Comparison of ENCODE assay signal across 8 cellular contexts in the genomic region with DNA sequence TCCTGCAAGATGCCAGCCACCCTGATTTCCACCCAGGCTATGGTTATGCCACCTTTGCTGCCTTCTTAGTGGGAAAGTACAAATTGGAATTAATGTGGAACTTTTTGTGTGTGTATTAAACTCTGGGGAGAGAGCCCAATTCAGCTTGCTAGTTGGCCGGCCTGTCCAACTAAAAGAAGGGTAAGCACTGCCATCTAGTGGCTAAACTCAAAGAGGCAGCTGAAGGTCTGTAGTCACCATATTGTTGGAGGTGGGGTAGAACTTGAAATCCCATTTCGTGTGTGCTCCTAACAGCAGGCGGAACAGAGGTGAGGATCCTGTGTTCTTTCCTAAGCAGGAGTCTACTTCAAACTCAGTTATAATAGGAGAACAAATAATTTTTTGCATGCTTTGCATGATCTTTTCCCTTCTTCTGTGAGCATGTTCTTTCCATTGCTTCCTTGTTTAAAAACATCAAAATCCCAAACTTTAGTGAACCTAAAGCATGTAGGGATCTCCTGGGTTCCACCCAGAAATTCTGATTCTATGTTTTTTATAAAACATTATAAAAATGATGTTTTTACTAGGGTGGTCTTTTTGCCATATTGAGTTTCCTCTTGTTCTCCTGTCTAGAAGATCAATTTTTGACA.
DNase-seq lines count a peak whose midpoint lies in the region; ATAC-seq and TF ChIP-seq lines count a peak whose summit lies in the region.

No MANE protein-coding gene starts in this region.

- peaks cover 25% of the 10 kb centered on the region for H3K4me1 Mint-ChIP-seq in activated CD4-positive, alpha-beta memory T cell treated with anti-CD3 and anti-CD28 coated beads for 36 hours (ENCODE audit: low read depth)

- peak overlapping the region; percentile 52 for H3K27ac Mint-ChIP-seq in activated CD4-positive, alpha-beta memory T cell treated with anti-CD3 and anti-CD28 coated beads for 36 hours

- POLR2A ChIA-PET in activated CD4-positive, alpha-beta memory T cell treated with anti-CD3 and anti-CD28 coated beads for 36 hours (lab: Charles Lee) = interaction anchor here (0.6 kb wide), 1 partner anchor 165 kb away, joined by 3 read pairs; no protein-coding TSS in a partner anchor

- 8 to 17% methylated on average over 3 of the region's 3 CpGs for WGBS in lung, 2 donors

- H3K9me3 ChIP-seq in lung (ENCODE audit: control insufficient read depth in 2 of 2, insufficient read depth in 1 of 2, low read length in 1 of 2) = peaks cover 0 to 3% of the 10 kb centered on the region in 2 donors

- peak; percentile 68 for DNase-seq in DMS79 (lab: John Stamatoyannopoulos, UW)
- DNase-seq in NCI-H748 treated with DMSO at 0.1 percent for 48 hours (lab: John Stamatoyannopoulos, UW) = peak; percentile 65
- peak; percentile 76 for DNase-seq in activated CD4-positive, alpha-beta memory T cell treated with anti-CD3 and anti-CD28 coated beads for 36 hours
- peak in 6 of 10 donors; percentile 59 to 81 (median 68) for DNase-seq in dorsolateral prefrontal cortex
- DNase-seq in lung (ENCODE audit: low spot score) = peak; percentile 71
- peak; percentile 38 to 45 for DNase-seq in stimulated activated CD8-positive, alpha-beta memory T cell treated with anti-CD3 and anti-CD28 coated beads, Interleukin-15, amount 100 ng/mL, for 48 hours (ENCODE audit: low read depth in 2 of 2)

- H3K4me1 ChIP-seq in lung (ENCODE audit: control insufficient read depth in 2 of 2, insufficient read depth in 2 of 2, low read length in 2 of 2) = no peaks in the 10 kb centered on the region

- CTCF ChIA-PET in activated CD4-positive, alpha-beta memory T cell treated with anti-CD3 and anti-CD28 coated beads for 36 hours (lab: Charles Lee) = interaction anchor here (0.6 to 3.8 kb wide), 25 partner anchors 8 to 397 kb away, joined by 3 to 28 read pairs (median 4); partner anchors contain the start of genes SC5D, SORL1 and SORL1-AS1

- H3K36me3 Mint-ChIP-seq in activated CD4-positive, alpha-beta memory T cell treated with anti-CD3 and anti-CD28 coated beads for 36 hours = peaks cover 59% of the 10 kb centered on the region

- peak overlapping the region in 52 of 59 donors; percentile 1 to 84 (median 62) for H3K27ac ChIP-seq in dorsolateral prefrontal cortex
- H3K27ac ChIP-seq in lung (ENCODE audit: low read depth in 1 of 2, low read length in 1 of 2) = no peak overlapping the region

- H3K27me3 ChIP-seq in dorsolateral prefrontal cortex = no peaks in the 10 kb centered on the region
- H3K27me3 ChIP-seq in lung (ENCODE audit: control insufficient read depth, insufficient read depth) = no peaks in the 10 kb centered on the region

- no peaks in the 10 kb centered on the region for H3K36me3 ChIP-seq in lung (ENCODE audit: control insufficient read depth in 2 of 2, insufficient read depth in 2 of 2, low read length in 2 of 2)

- no peaks in the 10 kb centered on the region for H3K9me3 Mint-ChIP-seq in activated CD4-positive, alpha-beta memory T cell treated with anti-CD3 and anti-CD28 coated beads for 36 hours

- intact Hi-C loops in activated CD4-positive, alpha-beta memory T cell treated with anti-CD3 and anti-CD28 coated beads for 36 hours (cut with micrococcal nuclease) = loop anchor here (1.0 kb wide), 3 partner anchors 139 to 342 kb away; partner anchors contain the start of genes SORL1 and SORL1-AS1
- intact Hi-C loops in dorsolateral prefrontal cortex (cut with DNase I) = loop anchor here (1.0 to 5.0 kb wide), 5 partner anchors 139 to 344 kb away; partner anchors contain the start of genes SORL1 (in 2 of the 2) and SORL1-AS1 (in 2 of the 2)

- no peaks in the 10 kb centered on the region for H3K27me3 Mint-ChIP-seq in activated CD4-positive, alpha-beta memory T cell treated with anti-CD3 and anti-CD28 coated beads for 36 hours

- TF ChIP-seq CTCF in dorsolateral prefrontal cortex (IDR thresholded peaks at IDR 0.05 in 54 of 56, conservative IDR thresholded peaks at IDR 0.05 in 2 of 56; ENCODE audit: low read depth in 1 of 56, partially characterized antibody in 56 of 56) (peak; percentile 81 to 96 (median 93)), lung (IDR thresholded peaks at IDR 0.05; ENCODE audit: control extremely low read depth, extremely low read depth) (peak; percentile 78)

- H3K4me3 ChIP-seq in dorsolateral prefrontal cortex = no peak overlapping the region
- H3K4me3 ChIP-seq in lung = no peak overlapping the region

- ATAC-seq in HG03432 (IDR thresholded peaks at IDR 0.05; ENCODE audit: unreplicated experiment) = peak; percentile 29
- no peak for ATAC-seq in lung (ENCODE audit: insufficient read depth, low FRiP score)
- no peak for ATAC-seq in HG02798 (IDR thresholded peaks at IDR 0.05; ENCODE audit: poor library complexity, unreplicated experiment)

- H3K4me3 Mint-ChIP-seq in activated CD4-positive, alpha-beta memory T cell treated with anti-CD3 and anti-CD28 coated beads for 36 hours = no peak overlapping the region

Comparison
In these comparisons a context has a peak if more than half of its experiments do, and no peak if none do; other contexts are left out.
1. H3K27ac ChIP-seq: peak in dorsolateral prefrontal cortex (52 of 59); none in lung (0 of 2).
2. Peak in every context shown above with its lines, with median percentiles within 50 percentile points of each other: DNase-seq.